ENCODE assay signal across 13 cellular contexts in the genomic region with DNA sequence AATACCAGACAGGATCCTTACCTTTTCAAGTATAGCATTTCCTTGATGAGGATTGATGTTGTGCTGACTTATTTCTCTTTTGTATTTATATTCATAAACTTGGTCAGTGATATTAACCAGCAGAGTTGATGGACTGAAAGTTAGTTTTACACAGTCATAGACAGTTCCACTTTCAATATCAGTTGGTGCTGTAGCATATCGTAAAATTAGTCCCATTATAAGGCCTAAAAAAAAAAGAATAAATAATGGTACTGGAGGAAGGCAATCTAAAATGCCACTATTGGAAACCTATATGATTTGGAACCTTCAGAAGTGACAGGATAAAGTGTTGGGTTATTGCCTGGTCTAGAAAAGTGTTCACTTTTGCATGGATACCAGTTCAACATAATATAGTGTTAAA. TPM values are rescaled to one million over a fixed set of nuclear protein-coding genes. Genes with fewer than 3 reads are reported as not detected.
DNase-seq lines count a peak whose midpoint lies in the region; ATAC-seq lines count a peak whose summit lies in the region.
"Had no signal": no experiment of that assay in that cellular context is flagged by ENCODE, and none has a peak within 500 bp of the region (broad histone marks: within the 10 kb centered on the region; RNA-seq: fewer than 3 reads in every experiment).

No MANE protein-coding gene starts in this region.

- no peak overlapping the region for H2AFZ ChIP-seq in mesenchymal stem cell (ENCODE audit: low read depth, low read length)

- no CpG with 5 or more reads among the region's 1 CpG for WGBS in mesenchymal stem cell

- H3K27ac ChIP-seq in mesenchymal stem cell (ENCODE audit: low read length, poor library complexity, severe bottlenecking): no peak overlapping the region

- no peak overlapping the region for H3K23ac ChIP-seq in mesenchymal stem cell (ENCODE audit: low read length in 2 of 2)

- H2AK5ac ChIP-seq in mesenchymal stem cell (ENCODE audit: low read length, severe bottlenecking): no peak overlapping the region

- H3K27me3 ChIP-seq in mesenchymal stem cell (ENCODE audit: control insufficient read depth in 1 of 2, insufficient read depth in 1 of 2, low read length in 2 of 2): no peaks in the 10 kb centered on the region
- H3K27me3 ChIP-seq: gastrocnemius medialis had no signal

- no peak overlapping the region for H3K14ac ChIP-seq in mesenchymal stem cell (ENCODE audit: low read length in 2 of 2)

- no peak overlapping the region for H3K4me2 ChIP-seq in mesenchymal stem cell (ENCODE audit: low read length, poor library complexity, severe bottlenecking)

- H3K9me3 ChIP-seq in mesenchymal stem cell (ENCODE audit: control insufficient read depth, low read length): no peaks in the 10 kb centered on the region
- H3K9me3 ChIP-seq: gastrocnemius medialis had no signal

- H2BK5ac ChIP-seq in mesenchymal stem cell (ENCODE audit: low read depth, low read length, poor library complexity, severe bottlenecking): no peak overlapping the region

- H3K9ac ChIP-seq in mesenchymal stem cell (ENCODE audit: low read length): peak overlapping the region; percentile 83

- no peak overlapping the region for H4K8ac ChIP-seq in mesenchymal stem cell (ENCODE audit: low read length)

- peak; percentile 78 for ATAC-seq in GM18873 (IDR thresholded peaks at IDR 0.05; ENCODE audit: low FRiP score, unreplicated experiment)
- peak; percentile 73 for ATAC-seq in GM21529 (IDR thresholded peaks at IDR 0.05; ENCODE audit: unreplicated experiment)
- peak; percentile 83 for ATAC-seq in HG03135 (IDR thresholded peaks at IDR 0.05; ENCODE audit: unreplicated experiment)

- no peak overlapping the region for H4K91ac ChIP-seq in mesenchymal stem cell (ENCODE audit: low read length)

- no peak overlapping the region for H3K18ac ChIP-seq in mesenchymal stem cell (ENCODE audit: low read depth in 1 of 2, low read length in 2 of 2)

- H3K4me1 ChIP-seq in mesenchymal stem cell (ENCODE audit: control insufficient read depth, insufficient read depth, low read depth, low read length): no peaks in the 10 kb centered on the region

- DNase-seq in mesenchymal stem cell (no peak), A172 (ENCODE audit: low spot score) (no peak), SIG-M5 treated with dmso at 0.1 percent for 504 hours (lab: John Stamatoyannopoulos, UW; ENCODE audit: unreplicated experiment) (no peak), OCI-M2 (lab: John Stamatoyannopoulos, UW; ENCODE audit: unreplicated experiment) (no peak), NCI-H82 treated with DMSO at 0.1 percent for 48 hours (lab: John Stamatoyannopoulos, UW; ENCODE audit: unreplicated experiment) (no peak)
- DNase-seq: caudate nucleus, DMS 273 treated with DMSO at 0.1 percent for 48 hours, gastrocnemius medialis, NCI-H510A treated with DMSO at 0.1 percent for 48 hours had no signal

- H3K79me1 ChIP-seq in mesenchymal stem cell (replicated peaks; ENCODE audit: low read length, poor library complexity, severe bottlenecking): no peaks in the 10 kb centered on the region

- H3K36me3 ChIP-seq in mesenchymal stem cell (ENCODE audit: control insufficient read depth in 1 of 2, insufficient read depth in 2 of 2, low read depth in 1 of 2, low read length in 2 of 2): no peaks in the 10 kb centered on the region
- H3K36me3 ChIP-seq: gastrocnemius medialis had no signal

- no peak overlapping the region for H3K4me3 ChIP-seq in mesenchymal stem cell (ENCODE audit: insufficient read depth in 1 of 2, low read depth in 1 of 2, low read length in 2 of 2)
- H3K4me3 ChIP-seq: gastrocnemius medialis, skin epidermis had no signal

- no peak overlapping the region for H3K4ac ChIP-seq in mesenchymal stem cell (ENCODE audit: low read depth in 1 of 2, low read length in 2 of 2)

- no peak overlapping the region for H2BK15ac ChIP-seq in mesenchymal stem cell (ENCODE audit: low read depth, poor library complexity, severe bottlenecking)

- no peak overlapping the region for H2BK12ac ChIP-seq in mesenchymal stem cell (ENCODE audit: low read length in 2 of 2)

- H2BK120ac ChIP-seq in mesenchymal stem cell (ENCODE audit: low read depth, low read length): no peak overlapping the region

RNA-seq across cellular contexts. Expression of a gene that starts 16.3 kb away (rescaled TPM):
- 6.2 TPM for polyA plus RNA-seq in mesenchymal stem cell (2013, experiment 1 of 2)
- polyA plus RNA-seq in mesenchymal stem cell (2013, experiment 2 of 2): 6.2 TPM
- total RNA-seq in A172 (2014; rRNA removed; shearing (Covaris generic)): 1.1 and 1.8 TPM in 2 replicates
